Comparison of ENCODE assay signal across 10 cellular contexts in genomic region chr5:8842906-8843590, GRCh38.
DNase-seq lines count a peak whose midpoint lies in the region; ATAC-seq and TF ChIP-seq lines count a peak whose summit lies in the region.
"Had no signal": no experiment of that assay in that cellular context is flagged by ENCODE, and none has a peak within 500 bp of the region (broad histone marks: within the 10 kb centered on the region; RNA-seq: fewer than 3 reads in every experiment).

No MANE protein-coding gene starts in this region.

- intact Hi-C loops in naive thymus-derived CD4-positive, alpha-beta T cell (cut with micrococcal nuclease), result no loop called here
- intact Hi-C loops in ascending aorta (cut with DNase I), result no loop called here

- peaks cover 0 to 17% (median 7%) of the 10 kb centered on the region in 11 donors for H3K9me3 Mint-ChIP-seq in naive thymus-derived CD4-positive, alpha-beta T cell

- no peaks in the 10 kb centered on the region for H3K4me1 ChIP-seq in naive thymus-derived CD4-positive, alpha-beta T cell (ENCODE audit: control insufficient read depth in 2 of 2, insufficient read depth in 2 of 2, low read length in 2 of 2)
- no peaks in the 10 kb centered on the region for H3K4me1 ChIP-seq in ascending aorta

- no peak overlapping the region for H3K4me3 Mint-ChIP-seq in naive thymus-derived CD4-positive, alpha-beta T cell
- H3K4me3 Mint-ChIP-seq: activated CD8-positive, alpha-beta T cell treated with anti-CD3 and anti-CD28 coated beads, Interleukin-2, amount 10 ng/mL, durations not matched to agents 7 days and 5 days; CD8-positive, alpha-beta memory T cell had no signal

- ATAC-seq in GM19324 (IDR thresholded peaks at IDR 0.05; ENCODE audit: low FRiP score, unreplicated experiment), result no peak
- no peak for ATAC-seq in naive thymus-derived CD4-positive, alpha-beta T cell
- ATAC-seq: activated CD8-positive, alpha-beta T cell treated with anti-CD3 and anti-CD28 coated beads, Interleukin-2, amount 10 ng/mL, durations not matched to agents 7 days and 5 days had no signal

- no peaks in the 10 kb centered on the region for H3K4me1 Mint-ChIP-seq in naive thymus-derived CD4-positive, alpha-beta T cell
- H3K4me1 Mint-ChIP-seq: CD8-positive, alpha-beta memory T cell had no signal

- TF ChIP-seq CTCF in ascending aorta (IDR thresholded peaks at IDR 0.05), result no peak

- H3K36me3 Mint-ChIP-seq in naive thymus-derived CD4-positive, alpha-beta T cell, result no peaks in the 10 kb centered on the region
- H3K36me3 Mint-ChIP-seq: CD8-positive, alpha-beta memory T cell had no signal

- H3K4me3 ChIP-seq in naive thymus-derived CD4-positive, alpha-beta T cell (ENCODE audit: low read length), result no peak overlapping the region
- H3K4me3 ChIP-seq in ascending aorta, result no peak overlapping the region

- POLR2A ChIA-PET in naive thymus-derived CD4-positive, alpha-beta T cell (lab: Charles Lee), result no interaction called here

- H3K9me3 ChIP-seq in naive thymus-derived CD4-positive, alpha-beta T cell (ENCODE audit: control insufficient read depth in 2 of 3, low read length in 3 of 3), result no peaks in the 10 kb centered on the region
- H3K9me3 ChIP-seq in ascending aorta, result no peaks in the 10 kb centered on the region

- no peaks in the 10 kb centered on the region for H3K36me3 ChIP-seq in naive thymus-derived CD4-positive, alpha-beta T cell (ENCODE audit: control insufficient read depth in 2 of 3, insufficient read depth in 3 of 3, low read length in 3 of 3)
- H3K36me3 ChIP-seq in ascending aorta, result no peaks in the 10 kb centered on the region

- DNase-seq in A172 (ENCODE audit: low spot score), result peak; percentile 42
- peak; percentile 4 for DNase-seq in HuH-7 (ENCODE audit: low spot score)
- DNase-seq in amygdala (lab: John Stamatoyannopoulos, UW), result peak in 32 of 56 donors; percentile 9 to 78 (median 39)
- peak; percentile 61 for DNase-seq in iris pigment epithelial cell (ENCODE audit: low read depth)
- no peak for DNase-seq in central memory CD4-positive, alpha-beta T cell
- DNase-seq in naive thymus-derived CD4-positive, alpha-beta T cell, result no peak
- no peak for DNase-seq in ascending aorta (ENCODE audit: low spot score in 2 of 2)
- DNase-seq: activated CD8-positive, alpha-beta T cell treated with anti-CD3 and anti-CD28 coated beads, Interleukin-2, amount 10 ng/mL, durations not matched to agents 7 days and 5 days; CD8-positive, alpha-beta memory T cell had no signal

- CTCF ChIA-PET in naive thymus-derived CD4-positive, alpha-beta T cell (lab: Charles Lee), result no interaction called here

- no peaks in the 10 kb centered on the region for H3K27me3 Mint-ChIP-seq in naive thymus-derived CD4-positive, alpha-beta T cell
- H3K27me3 Mint-ChIP-seq: CD8-positive, alpha-beta memory T cell had no signal

- no peaks in the 10 kb centered on the region for H3K27me3 ChIP-seq in naive thymus-derived CD4-positive, alpha-beta T cell (ENCODE audit: control insufficient read depth in 2 of 2, insufficient read depth in 2 of 2, low read length in 2 of 2)
- H3K27me3 ChIP-seq in ascending aorta, result no peaks in the 10 kb centered on the region

- no peak overlapping the region for H3K27ac Mint-ChIP-seq in naive thymus-derived CD4-positive, alpha-beta T cell
- H3K27ac Mint-ChIP-seq: activated CD8-positive, alpha-beta T cell treated with anti-CD3 and anti-CD28 coated beads, Interleukin-2, amount 10 ng/mL, durations not matched to agents 7 days and 5 days; CD8-positive, alpha-beta memory T cell had no signal

- no peak overlapping the region for H3K27ac ChIP-seq in naive thymus-derived CD4-positive, alpha-beta T cell (ENCODE audit: low read depth, low read length)
- no peak overlapping the region for H3K27ac ChIP-seq in ascending aorta

Comparison
In these comparisons a context has a peak if more than half of its experiments do, and no peak if none do; other contexts are left out.
1. DNase-seq: peak in A172 (single experiment), HuH-7 (single experiment), amygdala (32 of 56) and iris pigment epithelial cell (single experiment); none in central memory CD4-positive, alpha-beta T cell (single experiment), naive thymus-derived CD4-positive, alpha-beta T cell (0 of 9) and ascending aorta (0 of 2).